28 cellular contexts compared by ENCODE assay signal in the genomic region with DNA sequence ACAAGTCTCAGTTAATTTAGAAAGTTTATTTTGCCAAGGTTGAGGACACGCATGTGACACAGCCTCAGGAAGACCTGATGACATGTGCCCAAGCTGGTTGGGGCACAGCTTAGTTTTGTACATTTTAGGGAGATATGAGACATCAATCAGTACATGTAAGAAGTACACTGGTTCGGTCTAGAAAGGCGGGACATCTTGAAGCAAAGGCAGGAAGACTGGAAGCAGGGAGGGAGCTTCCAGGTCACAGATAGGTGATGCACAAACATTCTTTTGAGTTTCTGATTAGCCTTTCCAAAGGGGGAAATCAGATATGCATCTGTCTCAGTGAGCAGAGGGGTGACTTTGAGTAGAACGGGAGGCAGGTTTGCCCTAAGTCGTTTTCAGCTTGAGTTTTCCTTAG.
"Had no signal": no experiment of that assay in that cellular context is flagged by ENCODE, and none has a peak within 500 bp of the region (broad histone marks: within the 10 kb centered on the region; RNA-seq: fewer than 3 reads in every experiment).

No MANE protein-coding gene starts in this region.

- H3K4me1 ChIP-seq: colonic mucosa, esophagus squamous epithelium, foreskin keratinocyte, gastrocnemius medialis, gastroesophageal sphincter, heart left ventricle, heart right ventricle had no signal

- H3K27me3 ChIP-seq: colonic mucosa, dorsolateral prefrontal cortex, esophagus squamous epithelium, gastrocnemius medialis, gastroesophageal sphincter had no signal

- H3K27me3 Mint-ChIP-seq: dendritic cell treated with granulocyte-macrophage colony-stimulating factor and Interleukin-4, amounts not matched to agents 40 ng/mL and 50 ng/mL, for 4 days; effector memory CD8-positive, alpha-beta T cell had no signal

- H3K4me3 ChIP-seq: colonic mucosa, coronary artery, dorsolateral prefrontal cortex, esophagus squamous epithelium, gastrocnemius medialis, gastroesophageal sphincter, heart left ventricle, heart right ventricle had no signal

- DNase-seq: colonic mucosa; cortex of kidney; dermis blood vessel endothelial cell; dorsolateral prefrontal cortex; effector CD4-positive, alpha-beta T cell; effector CD8-positive, alpha-beta T cell; effector memory CD4-positive, alpha-beta T cell; effector memory CD8-positive, alpha-beta T cell; endodermal cell; erythroblast; esophagus squamous epithelium; foreskin fibroblast; foreskin keratinocyte; foreskin melanocyte; gastrocnemius medialis; glutamatergic neuron; head of caudate nucleus; heart left ventricle; heart right ventricle had no signal

- H3K4me1 Mint-ChIP-seq: endodermal cell had no signal

- ATAC-seq: effector memory CD8-positive, alpha-beta T cell; esophagus mucosa; foreskin keratinocyte; gastrocnemius medialis; gastroesophageal sphincter; heart left ventricle; heart right ventricle had no signal

- H3K27ac Mint-ChIP-seq: dendritic cell treated with granulocyte-macrophage colony-stimulating factor and Interleukin-4, amounts not matched to agents 40 ng/mL and 50 ng/mL, for 4 days; effector memory CD8-positive, alpha-beta T cell; endodermal cell had no signal

- FAIRE-seq: colon, endometrium, endothelial cell of umbilical vein, frontal cortex had no signal

- H3K9me3 ChIP-seq: colonic mucosa, esophagus squamous epithelium, gastrocnemius medialis, gastroesophageal sphincter, heart left ventricle, heart right ventricle had no signal

- H3K4me3 Mint-ChIP-seq: dendritic cell treated with granulocyte-macrophage colony-stimulating factor and Interleukin-4, amounts not matched to agents 40 ng/mL and 50 ng/mL, for 4 days; effector memory CD8-positive, alpha-beta T cell; endodermal cell had no signal

- H3K9me3 Mint-ChIP-seq: dendritic cell treated with granulocyte-macrophage colony-stimulating factor and Interleukin-4, amounts not matched to agents 40 ng/mL and 50 ng/mL, for 4 days; effector memory CD8-positive, alpha-beta T cell had no signal

- H3K36me3 ChIP-seq: colonic mucosa, esophagus squamous epithelium, gastrocnemius medialis, gastroesophageal sphincter, heart left ventricle, heart right ventricle had no signal

- H3K27ac ChIP-seq: colonic mucosa, coronary artery, epithelial cell of prostate, esophagus squamous epithelium, foreskin keratinocyte, gastrocnemius medialis, gastroesophageal sphincter, heart left ventricle, heart right ventricle had no signal
